8 cellular contexts compared by ENCODE assay signal in genomic region chr7:73522081-73522818, GRCh38. TPM values are rescaled to one million over a fixed set of nuclear protein-coding genes. Genes with fewer than 3 reads are reported as not detected.
A peak's percentile ranks its signal among the peaks of the same experiment; 100 is the strongest.
DNase-seq lines count a peak whose midpoint lies in the region; ATAC-seq, FAIRE-seq and TF ChIP-seq lines count a peak whose summit lies in the region.

Gene BAZ1B (minus strand): TSS chr7:73522293. CDS start chr7:73521933, 360 bp downstream.

- H3K4me3 ChIP-seq in kidney (ENCODE audit: low read length in 2 of 2), result peak within 1 kb of the TSS; percentile 80 to 82

- peak; percentile 83 for ATAC-seq in HG03439 (IDR thresholded peaks at IDR 0.05; ENCODE audit: unreplicated experiment)

- FAIRE-seq in kidney (lab: Jason Lieb, UNC), result peak; percentile 56

- peak within 1 kb of the TSS; percentile 86 for H3K4me3 Mint-ChIP-seq in chondrocyte (ENCODE audit: unreplicated experiment)

- H3K4me1 Mint-ChIP-seq in chondrocyte (ENCODE audit: low read depth), result peaks cover 45% of the 10 kb centered on the region

- TF ChIP-seq POLR2A in GM19193 (IDR thresholded peaks at IDR 0.05; ENCODE audit: extremely low read depth, insufficient read depth, insufficient read length), result peak; percentile 85

- peak within 1 kb of the TSS; percentile 91 to 98 for H3K27ac ChIP-seq in kidney (ENCODE audit: low read depth in 2 of 2, low read length in 2 of 2)

- peak within 1 kb of the TSS; percentile 92 for H3K27ac Mint-ChIP-seq in chondrocyte (ENCODE audit: unreplicated experiment)

- intact Hi-C loops in kidney (cut with DNase I), result no loop called here

- H3K9me3 ChIP-seq in kidney (ENCODE audit: control insufficient read depth in 1 of 2, low read length in 2 of 2), result no peaks in the 10 kb centered on the region

- peaks cover 4% of the 10 kb centered on the region for H3K36me3 Mint-ChIP-seq in chondrocyte (ENCODE audit: low read depth)

- no peaks in the 10 kb centered on the region for H3K9me3 Mint-ChIP-seq in chondrocyte (ENCODE audit: low read depth)

- TF ChIP-seq CTCF in chondrocyte (IDR thresholded peaks at IDR 0.05) (peak; percentile 58), kidney (IDR thresholded peaks at IDR 0.05; ENCODE audit: borderline replicate concordance, extremely low read depth, insufficient read depth) (no peak)

- H3K36me3 ChIP-seq in kidney (ENCODE audit: control insufficient read depth in 1 of 2, insufficient read depth in 2 of 2, low read length in 2 of 2), result peaks cover 0 to 2% of the 10 kb centered on the region in 2 donors

- peak within 1 kb of the TSS; percentile 65 to 85 for H3K9ac ChIP-seq in kidney (ENCODE audit: low read length in 2 of 2)

- DNase-seq in Ammon's horn (ENCODE audit: low spot score) (peak; percentile 99), NCI-H510A treated with DMSO at 0.1 percent for 48 hours (lab: John Stamatoyannopoulos, UW) (peak; percentile 98), chondrocyte (ENCODE audit: low spot score) (peak; percentile 99), kidney (peak; percentile 100)
- peak; percentile 93 to 96 for DNase-seq in activated CD4-positive, alpha-beta T cell treated with anti-CD3 and anti-CD28 coated beads for 24 hours (ENCODE audit: low read depth in 2 of 2)
- DNase-seq in stimulated activated CD4-positive, alpha-beta T cell treated with anti-CD3 and anti-CD28 coated beads, Interleukin-15, amount 100 ng/mL, for 24 hours, result peak; percentile 98

- H3K27me3 Mint-ChIP-seq in chondrocyte (ENCODE audit: low read depth), result no peaks in the 10 kb centered on the region

- peaks cover 16 to 20% of the 10 kb centered on the region in 2 donors for H3K4me1 ChIP-seq in kidney (ENCODE audit: control insufficient read depth in 1 of 2, insufficient read depth in 1 of 2, low read depth in 1 of 2, low read length in 2 of 2)

RNA-seq across cellular contexts. Expression of gene BAZ1B, which starts in this region (rescaled TPM):
- total RNA-seq in chondrocyte (64.9 to 74.9 TPM (median 65.5 TPM) in 3 replicates), kidney (52.0 TPM)
- 10.4 TPM for polyA plus RNA-seq in kidney (ENCODE audit: insufficient read depth, low read depth, low replicate concordance)

Comparison
In these comparisons a context has a peak if more than half of its experiments do, and no peak if none do; other contexts are left out.
1. Peak in every context shown above with its lines: DNase-seq, ATAC-seq, H3K4me3 ChIP-seq and H3K27ac ChIP-seq.